Comparison of ENCODE assay signal across 6 cellular contexts in the genomic region with DNA sequence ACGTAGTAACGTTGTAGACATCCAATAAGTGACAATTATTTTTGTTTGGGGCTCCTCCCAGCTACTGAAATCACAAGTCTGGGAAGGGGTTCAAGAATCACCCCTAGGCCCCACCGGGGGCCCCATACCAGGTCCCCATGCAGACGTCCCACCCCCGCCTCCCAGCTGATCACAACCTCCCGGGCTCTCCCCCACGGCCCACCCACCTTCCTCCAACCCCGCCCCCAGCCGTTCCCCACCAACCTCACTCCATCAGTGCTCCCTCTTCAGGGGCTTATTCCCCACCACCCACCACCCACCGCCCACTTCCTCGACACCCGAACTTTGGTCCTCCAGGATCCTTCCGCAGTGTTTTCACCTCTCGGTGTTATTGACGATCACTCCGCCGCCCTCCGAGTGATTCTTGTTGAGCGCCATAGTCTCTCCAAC. TPM values are rescaled to one million over a fixed set of nuclear protein-coding genes. Genes with fewer than 3 reads are reported as not detected.
DNase-seq lines count a peak whose midpoint lies in the region; ATAC-seq, FAIRE-seq and TF ChIP-seq lines count a peak whose summit lies in the region.

No MANE protein-coding gene starts in this region.

- H3K4me3 ChIP-seq in epithelial cell of esophagus (ENCODE audit: low read length) (peak overlapping the region; percentile 80), skeletal muscle tissue (ENCODE audit: low read length in 3 of 3) (peak overlapping the region; percentile 79 to 86 (median 82))

- no peak for ATAC-seq in GM21447 (IDR thresholded peaks at IDR 0.05; ENCODE audit: unreplicated experiment)

- no peak for TF ChIP-seq CTCF in epithelial cell of esophagus (IDR thresholded peaks at IDR 0.05; ENCODE audit: insufficient read depth, low read depth, low read length, missing control alignments)

- peak overlapping the region; percentile 98 for H3K27ac ChIP-seq in skeletal muscle tissue (ENCODE audit: low read depth, low read length)

- peaks cover 38 to 46% (median 39%) of the 10 kb centered on the region in 3 donors for H3K4me1 ChIP-seq in skeletal muscle tissue (ENCODE audit: control insufficient read depth in 3 of 3, insufficient read depth in 3 of 3, low read length in 3 of 3)

- peaks cover 13 to 14% (median 13%) of the 10 kb centered on the region in 3 donors for H3K36me3 ChIP-seq in skeletal muscle tissue (ENCODE audit: control insufficient read depth in 3 of 3, insufficient read depth in 3 of 3, low read length in 3 of 3)

- no peaks in the 10 kb centered on the region for H3K9me3 ChIP-seq in skeletal muscle tissue (ENCODE audit: control insufficient read depth in 3 of 3, low read length in 3 of 3)

- peak overlapping the region; percentile 77 to 88 (median 86) for H3K9ac ChIP-seq in skeletal muscle tissue (ENCODE audit: low read depth in 1 of 3, low read length in 3 of 3)

- no peak for FAIRE-seq in HTR-8/SVneo (lab: Jason Lieb, UNC)

- no peaks in the 10 kb centered on the region for H3K27me3 ChIP-seq in skeletal muscle tissue (ENCODE audit: control insufficient read depth in 3 of 3, insufficient read depth in 3 of 3, low read length in 3 of 3)

- DNase-seq in HTR-8/SVneo (ENCODE audit: insufficient read length, low spot score) (peak; percentile 45), epithelial cell of esophagus (ENCODE audit: low read depth) (no peak), hippocampal formation (lab: John Stamatoyannopoulos, UW) (no peak)
- DNase-seq in activated T-cell treated with anti-CD3 and anti-CD28 coated beads, Interleukin-2, amount 50 U/mL, for 48 hours, result no peak

RNA-seq across cellular contexts. Expression of gene WBP2, which starts 0.2 kb away (rescaled TPM):
- total RNA-seq in skeletal muscle tissue, result 17.7 TPM

RNA-seq across cellular contexts. Expression of gene UNC13D, which starts 10.7 kb away (rescaled TPM):
- 1.6 TPM for total RNA-seq in skeletal muscle tissue

RNA-seq across cellular contexts. Expression of gene TRIM47, which starts 23.5 kb away (rescaled TPM):
- 23.5 TPM for total RNA-seq in skeletal muscle tissue

RNA-seq across cellular contexts. Expression of gene TRIM65, which starts 41.9 kb away (rescaled TPM):
- total RNA-seq in skeletal muscle tissue, result 20.4 TPM

RNA-seq across cellular contexts. Expression of gene MRPL38, which starts 49.8 kb away (rescaled TPM):
- total RNA-seq in skeletal muscle tissue, result 32.9 TPM
